ENCODE assay signal across 8 cellular contexts in the genomic region with DNA sequence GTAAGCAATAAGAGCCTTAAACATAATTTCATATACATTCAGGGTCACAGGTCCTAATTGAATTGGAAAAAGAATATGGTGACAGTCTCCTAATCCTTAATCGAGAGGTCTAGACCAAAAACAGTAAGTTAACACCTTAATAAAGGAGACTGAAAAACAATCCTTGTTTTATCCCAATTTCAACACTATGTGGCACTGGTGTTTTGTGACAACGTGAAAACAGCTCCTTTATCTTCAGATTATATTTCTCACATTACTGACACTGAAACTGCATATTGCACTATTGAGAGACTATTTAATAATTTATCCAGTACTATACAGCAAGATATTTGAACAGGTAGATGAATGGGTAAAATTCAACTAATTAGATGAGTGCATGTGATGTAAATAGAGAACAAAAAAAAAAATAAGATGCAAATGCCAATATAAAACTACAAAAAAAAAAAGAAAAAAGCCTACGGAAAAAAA. TPM values are rescaled to one million over a fixed set of nuclear protein-coding genes. Genes with fewer than 3 reads are reported as not detected.
DNase-seq lines count a peak whose midpoint lies in the region; ATAC-seq, FAIRE-seq and TF ChIP-seq lines count a peak whose summit lies in the region.

No MANE protein-coding gene starts in this region.

- no TSS peak for BruUV-seq in GM12878 (replicated peaks; lab: Mats Ljungman, UMichigan)

- CTCF ChIA-PET in GM12878 (lab: Yijun Ruan, JAX), result interaction anchor here (0.6 to 2.4 kb wide), 19 partner anchors 9 to 1111 kb away, joined by 3 to 31 read pairs (median 3); no protein-coding TSS in a partner anchor

- H3K36me3 ChIP-seq in GM12878 (ENCODE audit: control insufficient read depth in 2 of 2, insufficient read depth in 2 of 2, low read length in 1 of 2), result peaks cover 0 to 2% of the 10 kb centered on the region in 2 experiments; a peak in 1 of 4 replicates

- no peaks in the 10 kb centered on the region for H4K20me1 ChIP-seq in GM12878 (ENCODE audit: control insufficient read depth, insufficient read depth)

- no peak overlapping the region for H2AFZ ChIP-seq in GM12878 (ENCODE audit: control insufficient read depth, low read depth, low read length)

- TF ChIP-seq POLR2A in GM12878 (IDR thresholded peaks at IDR 0.05; ENCODE audit: low read depth, low read length), result no peak

- 65% methylated on average over 3 of the region's 3 CpGs for WGBS in GM12878 (ENCODE audit: insufficient coverage, insufficient replicate concordance, low lambda C conversion rate, missing lambda C conversion rate)

- H3K4me2 ChIP-seq in GM12878 (ENCODE audit: control insufficient read depth, insufficient read depth), result no peak overlapping the region

- in situ Hi-C loops in GM12878 (cut with MboI), result loop anchor here (25.0 kb wide), 1 partner anchor 526 kb away; the partner anchor contains the start of gene NVL

- peak; percentile 79 for TF ChIP-seq RAD21 in GM12878 (IDR thresholded peaks at IDR 0.05; ENCODE audit: insufficient read depth, low read depth, low read length)

- H3K4me1 ChIP-seq in GM12878 (ENCODE audit: control insufficient read depth, insufficient read depth, low read length), result no peaks in the 10 kb centered on the region

- no peaks in the 10 kb centered on the region for H3K9me3 ChIP-seq in GM12878 (replicated peaks; ENCODE audit: control insufficient read depth, insufficient read depth, low read length)

- SMC1A ChIA-PET in GM12878 (lab: Charles Lee; ENCODE audit: uncharacterized antibody, unreplicated experiment), result interaction anchor here (0.8 to 1.7 kb wide), 6 partner anchors 9 to 522 kb away, joined by 3 to 10 read pairs (median 3); no protein-coding TSS in a partner anchor

- H3K79me2 ChIP-seq in GM12878 (ENCODE audit: control insufficient read depth, insufficient read depth, low read length), result no peaks in the 10 kb centered on the region

- no peak overlapping the region for H3K27ac ChIP-seq in GM12878 (ENCODE audit: control insufficient read depth, insufficient read depth)

- H3K9ac ChIP-seq in GM12878 (ENCODE audit: control insufficient read depth, insufficient read depth, low read length), result no peak overlapping the region

- POLR2A ChIA-PET in GM12878 (lab: Charles Lee), result no interaction called here

- FAIRE-seq in GM12878 (lab: Jason Lieb, UNC), result peak; percentile 83

- intact Hi-C loops in GM12878 (cut with micrococcal nuclease; ENCODE audit: unreplicated experiment), result no loop called here
- intact Hi-C loops in left colon (cut with DNase I, micrococcal nuclease), result no loop called here

- TF ChIP-seq CTCF in GM12878 (IDR thresholded peaks at IDR 0.05 in 2 of 3, conservative IDR thresholded peaks at IDR 0.05 in 1 of 3; ENCODE audit: control insufficient read depth in 2 of 3, extremely low read depth in 1 of 3, insufficient read depth in 1 of 3, low read depth in 3 of 3, low read length in 3 of 3), result peak; percentile 27 to 63 (median 45); a peak in 5 of 6 replicates

- ATAC-seq in GM12878 (peak; percentile 66), left colon (peak; percentile 66), HG03097 (IDR thresholded peaks at IDR 0.05; ENCODE audit: low FRiP score, unreplicated experiment) (no peak)

- RAD21 ChIA-PET in GM12878 (lab: Charles Lee; ENCODE audit: unreplicated experiment), result interaction anchor here (0.9 to 1.4 kb wide), 6 partner anchors 12 to 522 kb away, joined by 3 to 7 read pairs (median 4); partner anchors contain the start of gene TP53BP2

- TF ChIP-seq EP300 in GM12878 (IDR thresholded peaks at IDR 0.05; ENCODE audit: borderline replicate concordance in 1 of 2, control insufficient read depth in 1 of 2, low read depth in 2 of 2, low read length in 2 of 2), result no peak

- H3K4me3 ChIP-seq in GM12878, result no peak overlapping the region

- H3K27me3 ChIP-seq in GM12878 (replicated peaks in 1 of 2; ENCODE audit: control insufficient read depth in 2 of 2, insufficient read depth in 2 of 2, low read length in 1 of 2), result no peaks in the 10 kb centered on the region

- peak; percentile 5 for DNase-seq in NCI-H345 (lab: John Stamatoyannopoulos, UW)
- DNase-seq in NCI-H345 treated with DMSO at 0.1 percent for 48 hours (lab: John Stamatoyannopoulos, UW; ENCODE audit: unreplicated experiment), result no peak
- DNase-seq in NAMALWA (ENCODE audit: low spot score), result peak; percentile 54
- DNase-seq in GM12878 (ENCODE audit: low read depth, low spot score), result no peak
- DNase-seq in left colon, result no peak
- DNase-seq in activated CD4-positive, CD25-positive, alpha-beta regulatory T cell treated with anti-CD3 and anti-CD28 coated beads, Interleukin-2, amount 50 U/mL, for 72 hours, result no peak
- DNase-seq in activated CD8-positive, alpha-beta memory T cell treated with anti-CD3 and anti-CD28 coated beads, Interleukin-2, amount 50 U/mL, for 48 hours, result no peak

TF ChIP-seq in GM12878, 131 proteins besides CTCF, POLR2A, EP300 and RAD21:
- TF ChIP-seq SMC3 (IDR thresholded peaks at IDR 0.05; ENCODE audit: borderline replicate concordance, low read length) (peak; percentile 70; the same call in 1 of the 2 replicates), TARDBP (IDR thresholded peaks at IDR 0.05; ENCODE audit: borderline replicate concordance) (no peak)

RNA-seq across cellular contexts. Expression of gene TP53BP2, which starts 34.1 kb away (rescaled TPM):
- total RNA-seq in GM12878 (2013; cell fraction: nucleolus; rRNA removed), result 16.4 and 29.6 TPM in 2 replicates
- 5.5 and 6.0 TPM in 2 replicates for total RNA-seq in GM12878 (2014; rRNA removed)
- total RNA-seq in GM12878 (2014; rRNA removed; fragmentation: Illumina TruSeq; extraction: Trizol), result 6.9 and 7.2 TPM in 2 replicates
- total RNA-seq in GM12878 (2021), result 6.8 and 8.2 TPM in 2 replicates
- polyA plus RNA-seq in GM12878 (2011; ENCODE audit: low read depth), result 3.1 TPM
- polyA plus RNA-seq in GM12878 (2011; rRNA removed), result 13.4 and 13.7 TPM in 2 replicates
- polyA plus RNA-seq in GM12878 (2011; cell fraction: cytosol; rRNA removed), result 8.6 and 14.3 TPM in 2 replicates
- polyA plus RNA-seq in GM12878 (2011; cell fraction: nucleus; rRNA removed), result 11.6 and 14.4 TPM in 2 replicates
- 3.0 and 3.1 TPM in 2 replicates for polyA plus RNA-seq in GM12878 (2012)
- 6.8 and 7.4 TPM in 2 replicates for polyA plus RNA-seq in GM12878 (2014; fragmentation: Illumina TruSeq; extraction: Trizol)
- 1 to 10 TPM; 1.6 to 1.7 TPM for polyA plus RNA-seq in GM12878 (2014; fragmentation: Nextera tagmentation; extraction: Ambion mirVana)
- polyA plus RNA-seq in GM12878 (2014; rRNA removed), result 5.4 and 5.7 TPM in 2 replicates
- polyA plus RNA-seq in GM12878 (2016; fragmentation: Nextera tagmentation; extraction: Ambion mirVana), result 1 to 10 TPM; 4.3 to 5.4 TPM
- 26.8 and 39.1 TPM in 2 replicates for polyA minus RNA-seq in GM12878 (2011; rRNA and poly(A)+ RNA removed)
- polyA minus RNA-seq in GM12878 (2011; cell fraction: cytosol; rRNA and poly(A)+ RNA removed), result 5.4 and 9.1 TPM in 2 replicates
- polyA minus RNA-seq in GM12878 (2011; cell fraction: nucleus; rRNA and poly(A)+ RNA removed), result 18.9 and 38.5 TPM in 2 replicates
- total RNA-seq in left colon, result 10 to 100 TPM; 27.4 to 34.3 TPM

Comparison
In these comparisons a context has a peak if more than half of its experiments do, and no peak if none do; other contexts are left out.
1. DNase-seq: peak in NCI-H345 (single experiment) and NAMALWA (single experiment); none in NCI-H345 treated with DMSO at 0.1 percent for 48 hours (single experiment), GM12878 (single experiment), left colon (0 of 2), activated CD4-positive, CD25-positive, alpha-beta regulatory T cell treated with anti-CD3 and anti-CD28 coated beads, Interleukin-2, amount 50 U/mL, for 72 hours (single experiment) and activated CD8-positive, alpha-beta memory T cell treated with anti-CD3 and anti-CD28 coated beads, Interleukin-2, amount 50 U/mL, for 48 hours (single experiment).